ENCODE assay signal across 1 cellular context in the genomic region with DNA sequence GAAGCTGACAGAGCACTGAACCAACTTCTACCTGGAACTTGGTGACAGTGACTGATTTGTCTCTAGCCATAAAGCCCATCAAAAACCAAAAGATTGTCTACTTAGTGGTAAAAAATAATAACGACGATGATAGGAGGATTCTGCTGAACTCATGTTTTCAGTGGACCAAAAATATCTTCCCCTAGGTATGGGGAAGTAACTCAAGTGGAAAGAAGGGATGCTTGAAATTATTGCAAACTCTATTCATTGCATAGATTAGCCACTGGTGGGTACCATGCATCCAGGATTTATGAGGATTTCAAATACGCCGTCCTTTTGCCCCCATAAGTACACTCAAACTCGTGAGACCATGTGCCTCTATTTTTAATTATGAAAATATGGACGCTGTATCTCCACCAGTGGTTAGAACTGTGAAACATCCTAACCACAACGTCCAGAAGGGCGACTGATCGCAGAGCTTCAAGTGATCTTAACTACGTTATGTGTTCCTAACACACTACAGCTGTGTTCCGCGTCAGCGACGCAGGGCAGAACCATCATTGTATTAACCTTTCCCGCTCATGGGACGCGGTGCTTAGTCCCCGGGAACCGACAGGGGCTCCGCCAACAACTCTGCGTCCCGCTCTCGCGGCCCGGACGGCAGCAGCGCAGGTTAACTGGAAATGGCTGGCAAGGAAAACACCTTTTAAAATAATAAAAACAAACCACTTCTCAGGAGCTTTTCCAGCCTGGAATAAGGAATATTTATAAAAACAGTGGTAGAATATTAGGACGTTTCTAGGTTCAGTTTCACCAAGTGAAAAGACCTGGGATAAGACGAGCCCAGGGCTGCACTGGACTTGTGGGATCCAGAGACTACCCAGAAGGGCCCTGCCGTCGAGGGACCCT.
TF ChIP-seq lines count a peak whose summit lies in the region.

No MANE protein-coding gene starts in this region.

TF ChIP-seq in K562, 482 proteins besides CTCF, POLR2A, EP300 and RAD21 (continues in another document):
- TF ChIP-seq, protein P1, sequence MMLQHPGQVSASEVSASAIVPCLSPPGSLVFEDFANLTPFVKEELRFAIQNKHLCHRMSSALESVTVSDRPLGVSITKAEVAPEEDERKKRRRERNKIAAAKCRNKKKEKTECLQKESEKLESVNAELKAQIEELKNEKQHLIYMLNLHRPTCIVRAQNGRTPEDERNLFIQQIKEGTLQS (IDR thresholded peaks at IDR 0.05), result no peak
- TF ChIP-seq, protein P1 (CRISPR knock-in tag; conservative IDR thresholded peaks at IDR 0.05), result 0 out of 2 replicates have a peak, but pooled peaks have one; percentile 51
- TF ChIP-seq SMARCA4 (IDR thresholded peaks at IDR 0.05) (no peak), KAT2B (IDR thresholded peaks at IDR 0.05; ENCODE audit: low read depth, low read length) (no peak), HIVEP1 (CRISPR knock-in tag; IDR thresholded peaks at IDR 0.05) (no peak), XRCC4 (IDR thresholded peaks at IDR 0.05; ENCODE audit: extremely low read depth, insufficient read depth, insufficient read length) (no peak), L3MBTL2 (IDR thresholded peaks at IDR 0.05) (peak; percentile 60), KHSRP (IDR thresholded peaks at IDR 0.05) (no peak), TAF7 (tag; IDR thresholded peaks at IDR 0.05) (no peak), FUS (optimal IDR thresholded peaks at IDR 0.05; ENCODE audit: low read depth, low read length) (no peak), ZSCAN32 (CRISPR knock-in tag; IDR thresholded peaks at IDR 0.05) (no peak), ZNF785 (CRISPR knock-in tag; IDR thresholded peaks at IDR 0.05) (no peak), ZNF583 (CRISPR knock-in tag; IDR thresholded peaks at IDR 0.05) (no peak), ZNF24 (IDR thresholded peaks at IDR 0.05) (peak; percentile 47; the same call in 1 of the 2 replicates), ZNF57 (CRISPR knock-in tag; IDR thresholded peaks at IDR 0.05) (no peak), SRSF3 (IDR thresholded peaks at IDR 0.05; ENCODE audit: insufficient read depth, low read length) (no peak), ATF1 (CRISPR knock-in tag; IDR thresholded peaks at IDR 0.05) (no peak), ATF1 (tag; IDR thresholded peaks at IDR 0.05) (peak; percentile 8; the same call in 1 of the 2 replicates), MAZ (CRISPR knock-in tag; conservative IDR thresholded peaks at IDR 0.05 in 1 of 2, IDR thresholded peaks at IDR 0.05 in 1 of 2) (no peak; a peak in 1 of 4 replicates), KAT7 (CRISPR knock-in tag; IDR thresholded peaks at IDR 0.05; ENCODE audit: borderline replicate concordance) (0 out of 2 replicates have a peak, but pooled peaks have one; percentile 84), ZBED1 (IDR thresholded peaks at IDR 0.05) (no peak), FOXJ2 (tag; IDR thresholded peaks at IDR 0.05) (no peak), POLR3A (IDR thresholded peaks at IDR 0.05; ENCODE audit: borderline replicate concordance, extremely low read depth, insufficient read depth, insufficient read length) (no peak), LCOR (CRISPR knock-in tag; IDR thresholded peaks at IDR 0.05) (0 out of 2 replicates have a peak, but pooled peaks have one; percentile 20), MBD2 (IDR thresholded peaks at IDR 0.05; ENCODE audit: borderline replicate concordance, low read depth) (no peak), GABPA (tag; conservative IDR thresholded peaks at IDR 0.05; ENCODE audit: low read depth) (no peak), CBFB (CRISPR knock-in tag; IDR thresholded peaks at IDR 0.05) (no peak), ZNF444 (CRISPR knock-in tag; IDR thresholded peaks at IDR 0.05) (no peak), RAD51 (IDR thresholded peaks at IDR 0.05; ENCODE audit: borderline replicate concordance, low read depth) (no peak), FOXK1 (CRISPR knock-in tag; IDR thresholded peaks at IDR 0.05; ENCODE audit: borderline replicate concordance) (peak; percentile 43; the same call in 1 of the 2 replicates), SNIP1 (IDR thresholded peaks at IDR 0.05; ENCODE audit: low read depth) (no peak), CHCHD3 (CRISPR knock-in tag; IDR thresholded peaks at IDR 0.05) (no peak), CXXC5 (CRISPR knock-in tag; IDR thresholded peaks at IDR 0.05) (peak; percentile 65), BCOR (IDR thresholded peaks at IDR 0.05) (0 out of 2 replicates have a peak, but pooled peaks have one; percentile 30), TAF1 (IDR thresholded peaks at IDR 0.05; ENCODE audit: control insufficient read depth, extremely low read depth, insufficient read depth, low read length, severe bottlenecking) (peak; percentile 38), ZNF263 (CRISPR knock-in tag; IDR thresholded peaks at IDR 0.05; ENCODE audit: borderline replicate concordance) (no peak), RBM22 (IDR thresholded peaks at IDR 0.05; ENCODE audit: low read depth, low read length, poor library complexity, severe bottlenecking) (no peak), ZNF143 (CRISPR knock-in tag; IDR thresholded peaks at IDR 0.05) (no peak), BRF1 (IDR thresholded peaks at IDR 0.05; ENCODE audit: borderline replicate concordance, extremely low read depth, insufficient read length) (no peak), HNRNPK (IDR thresholded peaks at IDR 0.05; ENCODE audit: low read depth, low read length, poor library complexity, severe bottlenecking) (no peak), ZNF431 (CRISPR knock-in tag; IDR thresholded peaks at IDR 0.05) (peak; percentile 51; the same call in 1 of the 2 replicates), ZFP1 (CRISPR knock-in tag; IDR thresholded peaks at IDR 0.05) (0 out of 2 replicates have a peak, but pooled peaks have one; percentile 6), ZNF134 (CRISPR knock-in tag; conservative IDR thresholded peaks at IDR 0.05) (no peak), CBX2 (IDR thresholded peaks at IDR 0.05; ENCODE audit: insufficient read depth, low read length, poor library complexity, severe bottlenecking) (no peak), FOXP1 (CRISPR knock-in tag; IDR thresholded peaks at IDR 0.05) (0 out of 2 replicates have a peak, but pooled peaks have one; percentile 3), COPS2 (conservative IDR thresholded peaks at IDR 0.05) (no peak), CREB1 (IDR thresholded peaks at IDR 0.05) (no peak), CREB1 (CRISPR knock-in tag; IDR thresholded peaks at IDR 0.05) (peak; percentile 52; the same call in 1 of the 2 replicates), ZNF165 (CRISPR knock-in tag; IDR thresholded peaks at IDR 0.05; ENCODE audit: borderline replicate concordance) (peak; percentile 49; the same call in 1 of the 2 replicates), GTF2A2 (tag; IDR thresholded peaks at IDR 0.05) (no peak), MAFG (tag; conservative IDR thresholded peaks at IDR 0.05) (no peak), PCBP2 (IDR thresholded peaks at IDR 0.05; ENCODE audit: low read depth, low read length, poor library complexity, severe bottlenecking) (no peak), KDM2B (CRISPR knock-in tag; IDR thresholded peaks at IDR 0.05) (peak; percentile 75; the same call in 1 of the 2 replicates), BACH1 (tag; IDR thresholded peaks at IDR 0.05) (no peak), PCBP1 (IDR thresholded peaks at IDR 0.05; ENCODE audit: low read depth, low read length, poor library complexity, severe bottlenecking) (no peak), ZBTB8A (IDR thresholded peaks at IDR 0.05; ENCODE audit: partially characterized antibody) (no peak)
- TF ChIP-seq, protein P2, sequence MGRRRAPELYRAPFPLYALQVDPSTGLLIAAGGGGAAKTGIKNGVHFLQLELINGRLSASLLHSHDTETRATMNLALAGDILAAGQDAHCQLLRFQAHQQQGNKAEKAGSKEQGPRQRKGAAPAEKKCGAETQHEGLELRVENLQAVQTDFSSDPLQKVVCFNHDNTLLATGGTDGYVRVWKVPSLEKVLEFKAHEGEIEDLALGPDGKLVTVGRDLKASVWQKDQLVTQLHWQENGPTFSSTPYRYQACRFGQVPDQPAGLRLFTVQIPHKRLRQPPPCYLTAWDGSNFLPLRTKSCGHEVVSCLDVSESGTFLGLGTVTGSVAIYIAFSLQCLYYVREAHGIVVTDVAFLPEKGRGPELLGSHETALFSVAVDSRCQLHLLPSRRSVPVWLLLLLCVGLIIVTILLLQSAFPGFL (CRISPR knock-in tag; IDR thresholded peaks at IDR 0.05), result no peak
- TF ChIP-seq, protein P3, sequence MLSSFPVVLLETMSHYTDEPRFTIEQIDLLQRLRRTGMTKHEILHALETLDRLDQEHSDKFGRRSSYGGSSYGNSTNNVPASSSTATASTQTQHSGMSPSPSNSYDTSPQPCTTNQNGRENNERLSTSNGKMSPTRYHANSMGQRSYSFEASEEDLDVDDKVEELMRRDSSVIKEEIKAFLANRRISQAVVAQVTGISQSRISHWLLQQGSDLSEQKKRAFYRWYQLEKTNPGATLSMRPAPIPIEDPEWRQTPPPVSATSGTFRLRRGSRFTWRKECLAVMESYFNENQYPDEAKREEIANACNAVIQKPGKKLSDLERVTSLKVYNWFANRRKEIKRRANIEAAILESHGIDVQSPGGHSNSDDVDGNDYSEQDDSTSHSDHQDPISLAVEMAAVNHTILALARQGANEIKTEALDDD (IDR thresholded peaks at IDR 0.05), result peak; percentile 85
- TF ChIP-seq, protein P4, sequence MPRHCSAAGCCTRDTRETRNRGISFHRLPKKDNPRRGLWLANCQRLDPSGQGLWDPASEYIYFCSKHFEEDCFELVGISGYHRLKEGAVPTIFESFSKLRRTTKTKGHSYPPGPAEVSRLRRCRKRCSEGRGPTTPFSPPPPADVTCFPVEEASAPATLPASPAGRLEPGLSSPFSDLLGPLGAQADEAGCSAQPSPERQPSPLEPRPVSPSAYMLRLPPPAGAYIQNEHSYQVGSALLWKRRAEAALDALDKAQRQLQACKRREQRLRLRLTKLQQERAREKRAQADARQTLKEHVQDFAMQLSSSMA (CRISPR knock-in tag; IDR thresholded peaks at IDR 0.05), result 0 out of 2 replicates have a peak, but pooled peaks have one; percentile 14
- TF ChIP-seq, protein P5, sequence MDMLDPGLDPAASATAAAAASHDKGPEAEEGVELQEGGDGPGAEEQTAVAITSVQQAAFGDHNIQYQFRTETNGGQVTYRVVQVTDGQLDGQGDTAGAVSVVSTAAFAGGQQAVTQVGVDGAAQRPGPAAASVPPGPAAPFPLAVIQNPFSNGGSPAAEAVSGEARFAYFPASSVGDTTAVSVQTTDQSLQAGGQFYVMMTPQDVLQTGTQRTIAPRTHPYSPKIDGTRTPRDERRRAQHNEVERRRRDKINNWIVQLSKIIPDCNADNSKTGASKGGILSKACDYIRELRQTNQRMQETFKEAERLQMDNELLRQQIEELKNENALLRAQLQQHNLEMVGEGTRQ (CRISPR knock-in tag; IDR thresholded peaks at IDR 0.05), result no peak
- TF ChIP-seq, protein P6, sequence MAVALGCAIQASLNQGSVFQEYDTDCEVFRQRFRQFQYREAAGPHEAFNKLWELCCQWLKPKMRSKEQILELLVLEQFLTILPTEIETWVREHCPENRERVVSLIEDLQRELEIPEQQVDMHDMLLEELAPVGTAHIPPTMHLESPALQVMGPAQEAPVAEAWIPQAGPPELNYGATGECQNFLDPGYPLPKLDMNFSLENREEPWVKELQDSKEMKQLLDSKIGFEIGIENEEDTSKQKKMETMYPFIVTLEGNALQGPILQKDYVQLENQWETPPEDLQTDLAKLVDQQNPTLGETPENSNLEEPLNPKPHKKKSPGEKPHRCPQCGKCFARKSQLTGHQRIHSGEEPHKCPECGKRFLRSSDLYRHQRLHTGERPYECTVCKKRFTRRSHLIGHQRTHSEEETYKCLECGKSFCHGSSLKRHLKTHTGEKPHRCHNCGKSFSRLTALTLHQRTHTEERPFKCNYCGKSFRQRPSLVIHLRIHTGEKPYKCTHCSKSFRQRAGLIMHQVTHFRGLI (CRISPR knock-in tag; IDR thresholded peaks at IDR 0.05), result no peak
- TF ChIP-seq, protein P7, sequence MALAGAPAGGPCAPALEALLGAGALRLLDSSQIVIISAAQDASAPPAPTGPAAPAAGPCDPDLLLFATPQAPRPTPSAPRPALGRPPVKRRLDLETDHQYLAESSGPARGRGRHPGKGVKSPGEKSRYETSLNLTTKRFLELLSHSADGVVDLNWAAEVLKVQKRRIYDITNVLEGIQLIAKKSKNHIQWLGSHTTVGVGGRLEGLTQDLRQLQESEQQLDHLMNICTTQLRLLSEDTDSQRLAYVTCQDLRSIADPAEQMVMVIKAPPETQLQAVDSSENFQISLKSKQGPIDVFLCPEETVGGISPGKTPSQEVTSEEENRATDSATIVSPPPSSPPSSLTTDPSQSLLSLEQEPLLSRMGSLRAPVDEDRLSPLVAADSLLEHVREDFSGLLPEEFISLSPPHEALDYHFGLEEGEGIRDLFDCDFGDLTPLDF (CRISPR knock-in tag; IDR thresholded peaks at IDR 0.05), result peak; percentile 83
- TF ChIP-seq, protein P8, sequence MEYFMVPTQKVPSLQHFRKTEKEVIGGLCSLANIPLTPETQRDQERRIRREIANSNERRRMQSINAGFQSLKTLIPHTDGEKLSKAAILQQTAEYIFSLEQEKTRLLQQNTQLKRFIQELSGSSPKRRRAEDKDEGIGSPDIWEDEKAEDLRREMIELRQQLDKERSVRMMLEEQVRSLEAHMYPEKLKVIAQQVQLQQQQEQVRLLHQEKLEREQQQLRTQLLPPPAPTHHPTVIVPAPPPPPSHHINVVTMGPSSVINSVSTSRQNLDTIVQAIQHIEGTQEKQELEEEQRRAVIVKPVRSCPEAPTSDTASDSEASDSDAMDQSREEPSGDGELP (CRISPR knock-in tag; IDR thresholded peaks at IDR 0.05; ENCODE audit: borderline replicate concordance), result peak; percentile 73
- TF ChIP-seq, protein P9, sequence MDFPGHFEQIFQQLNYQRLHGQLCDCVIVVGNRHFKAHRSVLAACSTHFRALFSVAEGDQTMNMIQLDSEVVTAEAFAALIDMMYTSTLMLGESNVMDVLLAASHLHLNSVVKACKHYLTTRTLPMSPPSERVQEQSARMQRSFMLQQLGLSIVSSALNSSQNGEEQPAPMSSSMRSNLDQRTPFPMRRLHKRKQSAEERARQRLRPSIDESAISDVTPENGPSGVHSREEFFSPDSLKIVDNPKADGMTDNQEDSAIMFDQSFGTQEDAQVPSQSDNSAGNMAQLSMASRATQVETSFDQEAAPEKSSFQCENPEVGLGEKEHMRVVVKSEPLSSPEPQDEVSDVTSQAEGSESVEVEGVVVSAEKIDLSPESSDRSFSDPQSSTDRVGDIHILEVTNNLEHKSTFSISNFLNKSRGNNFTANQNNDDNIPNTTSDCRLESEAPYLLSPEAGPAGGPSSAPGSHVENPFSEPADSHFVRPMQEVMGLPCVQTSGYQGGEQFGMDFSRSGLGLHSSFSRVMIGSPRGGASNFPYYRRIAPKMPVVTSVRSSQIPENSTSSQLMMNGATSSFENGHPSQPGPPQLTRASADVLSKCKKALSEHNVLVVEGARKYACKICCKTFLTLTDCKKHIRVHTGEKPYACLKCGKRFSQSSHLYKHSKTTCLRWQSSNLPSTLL (IDR thresholded peaks at IDR 0.05), result no peak
